ENCODE assay signal across 1 cellular context in genomic region chr13:95706356-95706755, GRCh38.
TF ChIP-seq lines count a peak whose summit lies in the region.

No MANE protein-coding gene starts in this region.

TF ChIP-seq in GM12878, 131 proteins besides CTCF, POLR2A, EP300 and RAD21:
- TF ChIP-seq TCF12 (IDR thresholded peaks at IDR 0.05; ENCODE audit: low read depth, low read length) (no peak), IRF5 (IDR thresholded peaks at IDR 0.05; ENCODE audit: borderline replicate concordance) (no peak), KLF5 (IDR thresholded peaks at IDR 0.05; ENCODE audit: partially characterized antibody) (no peak), ATF7 (IDR thresholded peaks at IDR 0.05; ENCODE audit: low read depth) (no peak), ZBTB4 (CRISPR knock-in tag; IDR thresholded peaks at IDR 0.05) (no peak), GATAD2B (conservative IDR thresholded peaks at IDR 0.05; ENCODE audit: low read depth) (no peak), ZNF24 (IDR thresholded peaks at IDR 0.05) (no peak), E2F4 (IDR thresholded peaks at IDR 0.05; ENCODE audit: low read depth, low read length) (no peak), USF2 (IDR thresholded peaks at IDR 0.05; ENCODE audit: borderline replicate concordance, low read depth, low read length) (no peak)
